ENCODE assay signal across 15 cellular contexts in the genomic region with DNA sequence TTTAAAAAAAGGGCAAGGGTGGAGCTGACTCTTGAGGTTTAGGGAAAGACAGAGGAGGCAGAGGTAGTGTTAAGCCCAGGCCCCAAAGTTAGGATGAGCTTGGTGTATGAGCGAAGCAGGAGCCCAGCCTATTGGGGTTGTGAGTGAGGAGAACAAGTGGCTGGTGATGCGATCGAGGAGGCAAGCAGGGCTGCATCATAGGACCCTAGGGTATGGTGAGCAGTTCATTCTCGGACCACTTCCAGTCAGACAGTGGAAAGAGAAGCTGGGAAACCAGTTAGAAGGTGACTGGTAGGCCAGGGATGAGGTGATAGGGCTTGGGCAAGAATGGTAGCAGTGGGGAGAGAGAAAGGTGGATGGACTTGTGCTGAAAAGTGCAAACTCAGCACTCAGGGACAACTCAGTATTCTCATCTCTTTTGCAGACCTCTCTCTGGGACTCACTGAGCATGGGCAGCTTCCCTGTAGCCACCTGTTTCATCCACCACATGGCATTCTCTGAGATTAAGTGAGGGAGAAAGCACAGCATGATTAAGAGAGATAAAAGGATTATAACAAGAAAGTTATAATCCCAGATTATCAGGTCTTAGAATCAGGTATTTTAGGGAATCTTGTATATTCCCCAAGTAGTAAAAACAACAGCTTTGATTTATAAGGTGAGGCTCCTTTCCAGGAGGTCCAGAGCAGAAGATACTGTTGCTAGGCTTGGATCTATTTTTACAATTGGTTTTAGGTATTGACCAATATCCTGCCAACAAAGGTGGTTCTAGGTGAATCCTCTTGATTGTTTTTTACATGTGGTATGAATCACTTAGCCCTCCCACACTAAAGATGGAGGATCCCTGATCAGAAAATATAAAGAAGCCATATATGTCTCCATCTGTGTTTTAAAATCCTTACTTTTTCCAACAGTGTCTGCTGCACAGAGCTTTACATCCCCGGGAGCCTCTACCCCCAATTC. TPM values are rescaled to one million over a fixed set of nuclear protein-coding genes. Genes with fewer than 3 reads are reported as not detected.
DNase-seq lines count a peak whose midpoint lies in the region; ATAC-seq lines count a peak whose summit lies in the region.
"Had no signal": no experiment of that assay in that cellular context is flagged by ENCODE, and none has a peak within 500 bp of the region (broad histone marks: within the 10 kb centered on the region; RNA-seq: fewer than 3 reads in every experiment).

No MANE protein-coding gene starts in this region.

- intact Hi-C loops in naive thymus-derived CD4-positive, alpha-beta T cell (cut with micrococcal nuclease): loop anchor here in 1 of 2 donors (2.0 kb wide), 1 partner anchor 15 kb away; no protein-coding TSS in a partner anchor

- 0 out of 2 replicates have a peak, but pooled peaks cover 5% of the 10 kb centered on the region for H3K4me1 ChIP-seq in HUES6 (ENCODE audit: control insufficient read depth, insufficient read depth, low read length)
- no peaks in the 10 kb centered on the region for H3K4me1 ChIP-seq in naive thymus-derived CD4-positive, alpha-beta T cell (ENCODE audit: control insufficient read depth in 2 of 2, insufficient read depth in 2 of 2, low read length in 2 of 2)
- H3K4me1 ChIP-seq: ascending aorta; BLaER1 treated with 17β-estradiol and CSF1 and Interleukin-3, amounts not matched to agents 10 nM and 100 nM; pancreas had no signal

- CTCF ChIA-PET in naive thymus-derived CD4-positive, alpha-beta T cell (lab: Charles Lee): interaction anchor here (1.2 kb wide), 1 partner anchor 124 kb away, joined by 3 read pairs; no protein-coding TSS in a partner anchor

- H3K4me1 Mint-ChIP-seq in activated naive CD8-positive, alpha-beta T cell treated with anti-CD3 and anti-CD28 coated beads, Interleukin-2, amount 10 ng/mL, durations not matched to agents 7 days and 5 days: peaks cover 24% of the 10 kb centered on the region
- H3K4me1 Mint-ChIP-seq in naive thymus-derived CD4-positive, alpha-beta T cell: peaks cover 13 to 41% (median 33%) of the 10 kb centered on the region in 7 donors

- no peaks in the 10 kb centered on the region for H3K9me3 ChIP-seq in HUES6 (ENCODE audit: control insufficient read depth, insufficient read depth, low read depth, low read length)
- H3K9me3 ChIP-seq in naive thymus-derived CD4-positive, alpha-beta T cell (ENCODE audit: control insufficient read depth in 2 of 3, low read length in 3 of 3): no peaks in the 10 kb centered on the region
- H3K9me3 ChIP-seq: ascending aorta; BLaER1 treated with 17β-estradiol and CSF1 and Interleukin-3, amounts not matched to agents 10 nM and 100 nM; pancreas had no signal

- peak; percentile 65 for DNase-seq in D341Med (ENCODE audit: low spot score)
- DNase-seq in activated naive CD8-positive, alpha-beta T cell treated with anti-CD3 and anti-CD28 coated beads, Interleukin-2, amount 10 ng/mL, durations not matched to agents 7 days and 5 days: no peak
- no peak for DNase-seq in naive thymus-derived CD4-positive, alpha-beta T cell
- no peak for DNase-seq in DMS53 treated with DMSO at 0.1 percent for 48 hours (lab: John Stamatoyannopoulos, UW; ENCODE audit: unreplicated experiment)
- no peak for DNase-seq in NCI-H146 (lab: John Stamatoyannopoulos, UW)
- DNase-seq: cortex of kidney, HCEC 1CT, mesendoderm, pancreas had no signal

- peaks cover 29% of the 10 kb centered on the region for H3K36me3 Mint-ChIP-seq in activated naive CD8-positive, alpha-beta T cell treated with anti-CD3 and anti-CD28 coated beads, Interleukin-2, amount 10 ng/mL, durations not matched to agents 7 days and 5 days
- H3K36me3 Mint-ChIP-seq in naive thymus-derived CD4-positive, alpha-beta T cell: peaks cover 25 to 56% (median 29%) of the 10 kb centered on the region in 5 donors

- H3K4me3 ChIP-seq in HUES6 (ENCODE audit: low read depth, low read length): no peak overlapping the region
- no peak overlapping the region for H3K4me3 ChIP-seq in naive thymus-derived CD4-positive, alpha-beta T cell (ENCODE audit: low read length)
- H3K4me3 ChIP-seq: ascending aorta; BLaER1 treated with 17β-estradiol and CSF1 and Interleukin-3, amounts not matched to agents 10 nM and 100 nM; pancreas had no signal

- no peaks in the 10 kb centered on the region for H3K9me3 Mint-ChIP-seq in activated naive CD8-positive, alpha-beta T cell treated with anti-CD3 and anti-CD28 coated beads, Interleukin-2, amount 10 ng/mL, durations not matched to agents 7 days and 5 days
- no peaks in the 10 kb centered on the region for H3K9me3 Mint-ChIP-seq in naive thymus-derived CD4-positive, alpha-beta T cell

- peak overlapping the region; percentile 1 for H3K9ac ChIP-seq in HUES6 (ENCODE audit: low read length)
- H3K9ac ChIP-seq: BLaER1 treated with 17β-estradiol and CSF1 and Interleukin-3, amounts not matched to agents 10 nM and 100 nM had no signal

- ATAC-seq in activated naive CD8-positive, alpha-beta T cell treated with anti-CD3 and anti-CD28 coated beads, Interleukin-2, amount 10 ng/mL, durations not matched to agents 7 days and 5 days (ENCODE audit: low read depth): no peak
- ATAC-seq in naive thymus-derived CD4-positive, alpha-beta T cell: no peak
- ATAC-seq in HG03159 (IDR thresholded peaks at IDR 0.05; ENCODE audit: unreplicated experiment): no peak
- ATAC-seq: esophagus mucosa, pancreas, SK-N-SH treated with all-trans-retinoic acid at 6 μM for 48 hours had no signal

- peak overlapping the region; percentile 57 for H3K27ac Mint-ChIP-seq in activated naive CD8-positive, alpha-beta T cell treated with anti-CD3 and anti-CD28 coated beads, Interleukin-2, amount 10 ng/mL, durations not matched to agents 7 days and 5 days
- H3K27ac Mint-ChIP-seq in naive thymus-derived CD4-positive, alpha-beta T cell: peak overlapping the region in 7 of 9 donors; percentile 14 to 87 (median 62)

- H3K4me3 Mint-ChIP-seq in activated naive CD8-positive, alpha-beta T cell treated with anti-CD3 and anti-CD28 coated beads, Interleukin-2, amount 10 ng/mL, durations not matched to agents 7 days and 5 days: no peak overlapping the region
- no peak overlapping the region for H3K4me3 Mint-ChIP-seq in naive thymus-derived CD4-positive, alpha-beta T cell

- no peaks in the 10 kb centered on the region for H3K27me3 ChIP-seq in HUES6 (ENCODE audit: control insufficient read depth, insufficient read depth, low read length)
- H3K27me3 ChIP-seq in naive thymus-derived CD4-positive, alpha-beta T cell (ENCODE audit: control insufficient read depth in 2 of 2, insufficient read depth in 2 of 2, low read length in 2 of 2): no peaks in the 10 kb centered on the region
- H3K27me3 ChIP-seq: ascending aorta; BLaER1 treated with 17β-estradiol and CSF1 and Interleukin-3, amounts not matched to agents 10 nM and 100 nM; pancreas had no signal

- H3K27ac ChIP-seq in HUES6 (ENCODE audit: low read depth, low read length): no peak overlapping the region
- no peak overlapping the region for H3K27ac ChIP-seq in naive thymus-derived CD4-positive, alpha-beta T cell (ENCODE audit: low read depth, low read length)
- H3K27ac ChIP-seq: ascending aorta; BLaER1 treated with 17β-estradiol and CSF1 and Interleukin-3, amounts not matched to agents 10 nM and 100 nM; pancreas had no signal

- no peaks in the 10 kb centered on the region for H3K27me3 Mint-ChIP-seq in activated naive CD8-positive, alpha-beta T cell treated with anti-CD3 and anti-CD28 coated beads, Interleukin-2, amount 10 ng/mL, durations not matched to agents 7 days and 5 days
- H3K27me3 Mint-ChIP-seq in naive thymus-derived CD4-positive, alpha-beta T cell: no peaks in the 10 kb centered on the region

- POLR2A ChIA-PET in activated naive CD8-positive, alpha-beta T cell treated with anti-CD3 and anti-CD28 coated beads, Interleukin-2, amount 10 ng/mL, durations not matched to agents 7 days and 5 days (lab: Charles Lee): no interaction called here
- POLR2A ChIA-PET in naive thymus-derived CD4-positive, alpha-beta T cell (lab: Charles Lee): interaction anchor here (0.8 kb wide), 1 partner anchor 14 kb away, joined by 5 read pairs; no protein-coding TSS in a partner anchor

- peaks cover 98% of the 10 kb centered on the region for H3K36me3 ChIP-seq in HUES6 (ENCODE audit: control insufficient read depth, insufficient read depth, low read length)
- H3K36me3 ChIP-seq in naive thymus-derived CD4-positive, alpha-beta T cell (ENCODE audit: control insufficient read depth in 2 of 3, insufficient read depth in 3 of 3, low read length in 3 of 3): peaks cover 16 to 91% (median 31%) of the 10 kb centered on the region in 3 experiments

RNA-seq across cellular contexts. Expression of a gene that starts 38.3 kb away (rescaled TPM):
- 100 to 1,000 TPM; 268 to 273 TPM for total RNA-seq in activated naive CD8-positive, alpha-beta T cell treated with anti-CD3 and anti-CD28 coated beads, Interleukin-2, amount 10 ng/mL, durations not matched to agents 7 days and 5 days
- 100 to 1,000 TPM; 168 to 347 (median 228) TPM for total RNA-seq in naive thymus-derived CD4-positive, alpha-beta T cell
- 100 to 1,000 TPM; 297 to 316 TPM for polyA plus RNA-seq in naive thymus-derived CD4-positive, alpha-beta T cell
